8 cellular contexts compared by ENCODE assay signal in the genomic region with DNA sequence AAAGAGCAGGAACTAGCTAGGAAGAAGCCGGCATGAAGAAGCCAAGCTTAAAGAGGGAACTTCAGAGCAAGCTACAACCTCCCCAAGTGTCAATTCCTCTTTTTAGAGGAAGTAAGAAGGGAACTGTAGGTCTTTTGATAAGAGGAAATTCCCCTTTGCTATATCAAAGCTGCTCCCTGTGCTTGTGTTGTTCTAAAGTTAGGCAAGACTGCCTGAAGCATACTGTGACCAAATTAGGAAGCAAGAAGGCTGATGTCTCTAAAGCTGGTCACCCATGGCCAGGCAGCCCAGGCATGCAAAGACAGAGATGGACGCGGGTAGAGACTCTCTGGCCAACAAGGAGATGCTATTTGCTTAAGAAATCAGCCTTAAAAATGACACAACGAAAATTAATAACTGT.
DNase-seq lines count a peak whose midpoint lies in the region; ATAC-seq and TF ChIP-seq lines count a peak whose summit lies in the region.

No MANE protein-coding gene starts in this region.

- intact Hi-C loops in activated CD4-positive, alpha-beta T cell treated with anti-CD3 and anti-CD28 coated beads for 36 hours (cut with DNase I, micrococcal nuclease), result loop anchor here in 1 of 2 experiments (5.0 to 10.0 kb wide), 2 partner anchors 79 to 299 kb away; no protein-coding TSS in a partner anchor

- TF ChIP-seq CTCF in RWPE1 (conservative IDR thresholded peaks at IDR 0.05; ENCODE audit: low read depth) (no peak), epithelial cell of esophagus (IDR thresholded peaks at IDR 0.05; ENCODE audit: insufficient read depth, low read depth, low read length, missing control alignments) (no peak), nephron progenitor cell (IDR thresholded peaks at IDR 0.05) (no peak)

- peak overlapping the region; percentile 84 for H3K4me3 Mint-ChIP-seq in activated CD4-positive, alpha-beta T cell treated with anti-CD3 and anti-CD28 coated beads for 36 hours
- peak overlapping the region; percentile 32 for H3K4me3 Mint-ChIP-seq in nephron progenitor cell

- H3K4me3 ChIP-seq in epithelial cell of esophagus (ENCODE audit: low read length), result no peak overlapping the region

- H3K9me3 Mint-ChIP-seq in activated CD4-positive, alpha-beta T cell treated with anti-CD3 and anti-CD28 coated beads for 36 hours (ENCODE audit: low read depth), result no peaks in the 10 kb centered on the region
- no peaks in the 10 kb centered on the region for H3K9me3 Mint-ChIP-seq in nephron progenitor cell

- H3K4me1 Mint-ChIP-seq in activated CD4-positive, alpha-beta T cell treated with anti-CD3 and anti-CD28 coated beads for 36 hours, result peaks cover 97% of the 10 kb centered on the region
- H3K4me1 Mint-ChIP-seq in nephron progenitor cell, result peaks cover 81% of the 10 kb centered on the region

- POLR2A ChIA-PET in activated CD4-positive, alpha-beta T cell treated with anti-CD3 and anti-CD28 coated beads for 36 hours (lab: Charles Lee), result interaction anchor here (0.6 to 1.6 kb wide), 2 partner anchors 90 to 98 kb away, joined by 3 to 5 read pairs; no protein-coding TSS in a partner anchor
- POLR2A ChIA-PET in RWPE1 (lab: Yijun Ruan, JAX; ENCODE audit: low non-redundant PET), result no interaction called here

- no peak overlapping the region for H3K27ac ChIP-seq in RWPE1

- no peaks in the 10 kb centered on the region for H3K27me3 Mint-ChIP-seq in activated CD4-positive, alpha-beta T cell treated with anti-CD3 and anti-CD28 coated beads for 36 hours
- no peaks in the 10 kb centered on the region for H3K27me3 Mint-ChIP-seq in nephron progenitor cell (ENCODE audit: low read depth, poor library complexity)

- CTCF ChIA-PET in activated CD4-positive, alpha-beta T cell treated with anti-CD3 and anti-CD28 coated beads for 36 hours (lab: Charles Lee), result interaction anchor here (0.7 to 12.4 kb wide), 10 partner anchors 8 to 262 kb away, joined by 3 to 127 read pairs (median 4); no protein-coding TSS in a partner anchor
- CTCF ChIA-PET in RWPE1 (lab: Yijun Ruan, JAX), result interaction anchor here (0.6 to 2.0 kb wide), 5 partner anchors 11 to 462 kb away, joined by 3 to 10 read pairs (median 4); no protein-coding TSS in a partner anchor

- H3K27ac Mint-ChIP-seq in activated CD4-positive, alpha-beta T cell treated with anti-CD3 and anti-CD28 coated beads for 36 hours, result peak overlapping the region; percentile 96
- peak overlapping the region; percentile 64 for H3K27ac Mint-ChIP-seq in nephron progenitor cell

- DNase-seq in activated CD4-positive, alpha-beta T cell treated with anti-CD3 and anti-CD28 coated beads for 36 hours, result no peak
- DNase-seq in activated CD4-positive, alpha-beta T cell treated with anti-CD3 and anti-CD28 coated beads for 4 hours, result no peak
- peak; percentile 17 for DNase-seq in RWPE1 (ENCODE audit: low spot score)
- DNase-seq in epithelial cell of esophagus (ENCODE audit: low read depth), result peak; percentile 87
- no peak for DNase-seq in nephron progenitor cell
- no peak for DNase-seq in NCI-H1092 treated with DMSO at 0.1 percent for 48 hours (lab: John Stamatoyannopoulos, UW)
- DNase-seq in NCI-H1417 treated with DMSO at 0.1 percent for 48 hours (lab: John Stamatoyannopoulos, UW), result no peak

- no peak for ATAC-seq in activated CD4-positive, alpha-beta T cell treated with anti-CD3 and anti-CD28 coated beads for 36 hours
- peak; percentile 44 for ATAC-seq in HG02840 (IDR thresholded peaks at IDR 0.05; ENCODE audit: low FRiP score, unreplicated experiment)

- peaks cover 41% of the 10 kb centered on the region for H3K36me3 Mint-ChIP-seq in activated CD4-positive, alpha-beta T cell treated with anti-CD3 and anti-CD28 coated beads for 36 hours (ENCODE audit: low read depth)
- peaks cover 26% of the 10 kb centered on the region for H3K36me3 Mint-ChIP-seq in nephron progenitor cell (ENCODE audit: low read depth)

Comparison
In these comparisons a context has a peak if more than half of its experiments do, and no peak if none do; other contexts are left out.
1. DNase-seq: peak in RWPE1 (single experiment) and epithelial cell of esophagus (single experiment); none in activated CD4-positive, alpha-beta T cell treated with anti-CD3 and anti-CD28 coated beads for 36 hours (single experiment), activated CD4-positive, alpha-beta T cell treated with anti-CD3 and anti-CD28 coated beads for 4 hours (0 of 2), nephron progenitor cell (single experiment), NCI-H1092 treated with DMSO at 0.1 percent for 48 hours (single experiment) and NCI-H1417 treated with DMSO at 0.1 percent for 48 hours (single experiment).